ENCODE assay signal across 24 cellular contexts in genomic region chr16:76837872-76838271, GRCh38.
"Had no signal": no experiment of that assay in that cellular context is flagged by ENCODE, and none has a peak within 500 bp of the region (broad histone marks: within the 10 kb centered on the region; RNA-seq: fewer than 3 reads in every experiment).

No MANE protein-coding gene starts in this region.

- DNase-seq: activated CD4-positive, alpha-beta T cell treated with anti-CD3 and anti-CD28 coated beads, Interleukin-2, amount 10 ng/mL, durations not matched to agents 7 days and 5 days; activated CD4-positive, CD25-positive, alpha-beta regulatory T cell treated with anti-CD3 and anti-CD28 coated beads, Interleukin-2, amount 50 U/mL, for 72 hours; activated CD8-positive, alpha-beta memory T cell treated with anti-CD3 and anti-CD28 coated beads, Interleukin-2, amount 10 ng/mL, durations not matched to agents 7 days and 5 days; activated CD8-positive, alpha-beta T cell treated with anti-CD3 and anti-CD28 coated beads for 36 hours; activated effector memory CD4-positive, alpha-beta T cell treated with anti-CD3 and anti-CD28 coated beads, Interleukin-2, amount 50 U/mL, for 16 hours; activated naive CD4-positive, alpha-beta T cell treated with anti-CD3 and anti-CD28 coated beads, Interleukin-2, amount 10 ng/mL, durations not matched to agents 7 days and 5 days; activated naive CD8-positive, alpha-beta T cell treated with anti-CD3 and anti-CD28 coated beads, Interleukin-2, amount 50 U/mL, for 24 hours; activated T-cell treated with anti-CD3 and anti-CD28 coated beads for 4 hours; dermis blood vessel endothelial cell; effector CD8-positive, alpha-beta T cell; head of caudate nucleus; hypothalamus; left cardiac atrium; retina; stimulated activated CD4-positive, alpha-beta T cell treated with anti-CD3 and anti-CD28 coated beads, Interleukin-2, amount 100 ng/mL, for 48 hours; stimulated activated CD8-positive, alpha-beta memory T cell treated with anti-CD3 and anti-CD28 coated beads, Interleukin-4, amount 100 ng/mL, for 48 hours; stimulated activated naive CD4-positive, alpha-beta T cell; upper lobe of right lung; WERI-Rb-1 had no signal

- H3K4me1 Mint-ChIP-seq: activated CD4-positive, alpha-beta T cell treated with anti-CD3 and anti-CD28 coated beads, Interleukin-2, amount 10 ng/mL, durations not matched to agents 7 days and 5 days; activated CD8-positive, alpha-beta memory T cell treated with anti-CD3 and anti-CD28 coated beads, Interleukin-2, amount 10 ng/mL, durations not matched to agents 7 days and 5 days; activated naive CD4-positive, alpha-beta T cell treated with anti-CD3 and anti-CD28 coated beads, Interleukin-2, amount 10 ng/mL, durations not matched to agents 7 days and 5 days; activated naive CD8-positive, alpha-beta T cell treated with anti-CD3 and anti-CD28 coated beads, Interleukin-2, amount 50 U/mL, for 24 hours; memory B cell had no signal

- H3K27ac Mint-ChIP-seq: activated CD4-positive, alpha-beta T cell treated with anti-CD3 and anti-CD28 coated beads, Interleukin-2, amount 10 ng/mL, durations not matched to agents 7 days and 5 days; activated CD8-positive, alpha-beta memory T cell treated with anti-CD3 and anti-CD28 coated beads, Interleukin-2, amount 10 ng/mL, durations not matched to agents 7 days and 5 days; activated CD8-positive, alpha-beta T cell treated with anti-CD3 and anti-CD28 coated beads for 36 hours; activated naive CD4-positive, alpha-beta T cell treated with anti-CD3 and anti-CD28 coated beads, Interleukin-2, amount 10 ng/mL, durations not matched to agents 7 days and 5 days; activated naive CD8-positive, alpha-beta T cell treated with anti-CD3 and anti-CD28 coated beads, Interleukin-2, amount 50 U/mL, for 24 hours; memory B cell; natural killer cell treated with Interleukin-12 subunit alpha and Interleukin-12 subunit beta and Interleukin-15 and Interleukin-18, amount 100 ng/mL, for 72 hours; progenitor cell of endocrine pancreas had no signal

- H3K4me3 ChIP-seq: esophagus muscularis mucosa, gastroesophageal sphincter, upper lobe of right lung had no signal

- H3K4me1 ChIP-seq: esophagus muscularis mucosa, gastroesophageal sphincter, upper lobe of right lung had no signal

- H3K27me3 ChIP-seq: esophagus muscularis mucosa, gastroesophageal sphincter, upper lobe of right lung had no signal

- H3K36me3 Mint-ChIP-seq: activated CD8-positive, alpha-beta memory T cell treated with anti-CD3 and anti-CD28 coated beads, Interleukin-2, amount 10 ng/mL, durations not matched to agents 7 days and 5 days; activated naive CD4-positive, alpha-beta T cell treated with anti-CD3 and anti-CD28 coated beads, Interleukin-2, amount 10 ng/mL, durations not matched to agents 7 days and 5 days; memory B cell; natural killer cell treated with Interleukin-12 subunit alpha and Interleukin-12 subunit beta and Interleukin-15 and Interleukin-18, amount 100 ng/mL, for 72 hours had no signal

- H3K9me3 ChIP-seq: esophagus muscularis mucosa, upper lobe of right lung had no signal

- H3K36me3 ChIP-seq: esophagus muscularis mucosa, gastroesophageal sphincter, upper lobe of right lung, WERI-Rb-1 had no signal

- H3K4me3 Mint-ChIP-seq: activated CD4-positive, alpha-beta T cell treated with anti-CD3 and anti-CD28 coated beads, Interleukin-2, amount 10 ng/mL, durations not matched to agents 7 days and 5 days; activated CD8-positive, alpha-beta memory T cell treated with anti-CD3 and anti-CD28 coated beads, Interleukin-2, amount 10 ng/mL, durations not matched to agents 7 days and 5 days; activated CD8-positive, alpha-beta T cell treated with anti-CD3 and anti-CD28 coated beads for 36 hours; activated naive CD4-positive, alpha-beta T cell treated with anti-CD3 and anti-CD28 coated beads, Interleukin-2, amount 10 ng/mL, durations not matched to agents 7 days and 5 days; activated naive CD8-positive, alpha-beta T cell treated with anti-CD3 and anti-CD28 coated beads, Interleukin-2, amount 50 U/mL, for 24 hours; memory B cell; natural killer cell treated with Interleukin-12 subunit alpha and Interleukin-12 subunit beta and Interleukin-15 and Interleukin-18, amount 100 ng/mL, for 72 hours had no signal

- ATAC-seq: activated CD8-positive, alpha-beta memory T cell treated with anti-CD3 and anti-CD28 coated beads, Interleukin-2, amount 10 ng/mL, durations not matched to agents 7 days and 5 days; activated CD8-positive, alpha-beta T cell treated with anti-CD3 and anti-CD28 coated beads for 36 hours; activated naive CD8-positive, alpha-beta T cell treated with anti-CD3 and anti-CD28 coated beads, Interleukin-2, amount 50 U/mL, for 24 hours; gastroesophageal sphincter; left cardiac atrium; natural killer cell treated with Interleukin-12 subunit alpha and Interleukin-12 subunit beta and Interleukin-15 and Interleukin-18, amount 100 ng/mL, for 72 hours; upper lobe of right lung had no signal

- H3K27ac ChIP-seq: esophagus muscularis mucosa, gastroesophageal sphincter, upper lobe of right lung, WERI-Rb-1 had no signal

- H3K9me3 Mint-ChIP-seq: memory B cell had no signal

- H3K27me3 Mint-ChIP-seq: activated CD4-positive, alpha-beta T cell treated with anti-CD3 and anti-CD28 coated beads, Interleukin-2, amount 10 ng/mL, durations not matched to agents 7 days and 5 days; activated CD8-positive, alpha-beta memory T cell treated with anti-CD3 and anti-CD28 coated beads, Interleukin-2, amount 10 ng/mL, durations not matched to agents 7 days and 5 days; activated CD8-positive, alpha-beta T cell treated with anti-CD3 and anti-CD28 coated beads for 36 hours; activated naive CD4-positive, alpha-beta T cell treated with anti-CD3 and anti-CD28 coated beads, Interleukin-2, amount 10 ng/mL, durations not matched to agents 7 days and 5 days; activated naive CD8-positive, alpha-beta T cell treated with anti-CD3 and anti-CD28 coated beads, Interleukin-2, amount 50 U/mL, for 24 hours; memory B cell; natural killer cell treated with Interleukin-12 subunit alpha and Interleukin-12 subunit beta and Interleukin-15 and Interleukin-18, amount 100 ng/mL, for 72 hours; progenitor cell of endocrine pancreas had no signal
